ENCODE assay signal across 24 cellular contexts in genomic region chr4:150047546-150047945, GRCh38. TPM values are rescaled to one million over a fixed set of nuclear protein-coding genes. Genes with fewer than 3 reads are reported as not detected.
"Had no signal": no experiment of that assay in that cellular context is flagged by ENCODE, and none has a peak within 500 bp of the region (broad histone marks: within the 10 kb centered on the region; RNA-seq: fewer than 3 reads in every experiment).

No MANE protein-coding gene starts in this region.

- H3K36me3 Mint-ChIP-seq: immature natural killer cell; naive thymus-derived CD4-positive, alpha-beta T cell had no signal

- H3K9me3 ChIP-seq: esophagus muscularis mucosa, gastroesophageal sphincter, heart left ventricle, left lung, lower lobe of right lung had no signal

- H3K4me1 ChIP-seq: esophagus muscularis mucosa, foreskin keratinocyte, gastroesophageal sphincter, heart left ventricle, left lung, lower lobe of right lung had no signal

- H3K4me3 Mint-ChIP-seq: immature natural killer cell; naive thymus-derived CD4-positive, alpha-beta T cell had no signal

- H3K4me2 ChIP-seq: hepatocyte had no signal

- H3K36me3 ChIP-seq: esophagus muscularis mucosa, gastroesophageal sphincter, heart left ventricle, left lung, lower lobe of right lung had no signal

- H3K4me3 ChIP-seq: coronary artery, dorsolateral prefrontal cortex, esophagus muscularis mucosa, gastroesophageal sphincter, heart left ventricle, hepatocyte, left lung, lower lobe of right lung had no signal

- ATAC-seq: foreskin keratinocyte; gastroesophageal sphincter; heart left ventricle; left cardiac atrium; left lung; left ventricle myocardium superior; lower lobe of right lung; naive thymus-derived CD4-positive, alpha-beta T cell had no signal

- H3K79me2 ChIP-seq: hepatocyte had no signal

- H2AFZ ChIP-seq: hepatocyte had no signal

- H3K27ac Mint-ChIP-seq: immature natural killer cell; naive thymus-derived CD4-positive, alpha-beta T cell had no signal

- H3K27me3 ChIP-seq: dorsolateral prefrontal cortex, esophagus muscularis mucosa, gastroesophageal sphincter, heart left ventricle, hepatocyte, left lung had no signal

- DNase-seq: dermis blood vessel endothelial cell; dorsolateral prefrontal cortex; effector CD4-positive, alpha-beta T cell; effector memory CD4-positive, alpha-beta T cell; foreskin keratinocyte; heart left ventricle; hypothalamus; immature natural killer cell; islet precursor cell; kidney; left cardiac atrium; left lung; left ventricle myocardium superior; lower lobe of right lung; mesendoderm; midbrain; naive thymus-derived CD4-positive, alpha-beta T cell had no signal

- FAIRE-seq: colon, endothelial cell of umbilical vein, frontal cortex, kidney had no signal

- H3K27ac ChIP-seq: coronary artery, dorsolateral prefrontal cortex, esophagus muscularis mucosa, foreskin keratinocyte, gastroesophageal sphincter, heart left ventricle, hepatocyte, left lung, lower lobe of right lung had no signal

- H3K4me1 Mint-ChIP-seq: immature natural killer cell; naive thymus-derived CD4-positive, alpha-beta T cell had no signal

RNA-seq across cellular contexts. Expression of gene DCLK2, which starts 30.7 kb away (rescaled TPM):
- polyA plus RNA-seq: foreskin keratinocyte, immature natural killer cell had no signal
